Comparison of ENCODE assay signal across 18 cellular contexts in the genomic region with DNA sequence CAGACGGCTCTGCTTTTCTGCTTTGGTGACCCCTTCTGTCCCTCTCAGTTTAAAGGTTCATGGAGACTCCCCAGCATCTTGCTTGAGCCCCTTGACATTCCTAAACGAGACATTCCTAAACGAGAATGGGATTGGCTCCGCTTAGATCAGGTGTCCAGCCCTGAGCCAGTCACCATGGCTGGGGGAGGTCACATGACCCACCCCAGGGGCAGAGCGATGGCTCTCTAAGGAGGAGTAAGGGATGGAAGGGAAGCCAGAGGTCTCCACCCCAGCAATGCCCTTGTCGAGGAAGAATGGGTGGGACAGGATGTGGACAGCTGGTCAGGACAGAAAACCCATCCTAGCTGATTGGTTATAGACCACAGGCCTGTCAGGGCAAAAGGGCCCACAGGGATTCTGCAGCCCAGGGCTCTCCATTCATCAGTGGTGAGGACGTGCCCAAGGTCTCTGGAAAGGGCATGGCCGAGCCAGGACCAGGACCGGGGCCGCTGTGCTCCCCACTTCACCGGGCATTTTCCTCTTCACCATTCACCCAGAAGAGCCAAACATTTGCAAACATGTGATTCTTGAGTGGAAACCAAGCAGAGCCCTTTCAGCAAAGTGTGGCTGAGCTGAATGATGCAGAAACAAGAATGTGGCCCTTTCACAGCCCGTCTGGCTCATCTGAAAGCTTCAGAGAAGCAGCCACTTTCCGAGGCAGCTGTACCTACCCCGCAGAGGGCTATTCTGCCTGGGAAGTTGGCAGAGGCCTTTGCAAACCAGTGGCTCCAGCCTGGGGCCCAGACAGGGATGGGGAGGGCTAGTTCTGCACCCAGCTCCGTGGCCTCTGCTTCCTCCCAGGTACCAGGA. TPM values are rescaled to one million over a fixed set of nuclear protein-coding genes. Genes with fewer than 3 reads are reported as not detected.
"Had no signal": no experiment of that assay in that cellular context is flagged by ENCODE, and none has a peak within 500 bp of the region (broad histone marks: within the 10 kb centered on the region; RNA-seq: fewer than 3 reads in every experiment).

No MANE protein-coding gene starts in this region.

- DNase-seq: activated CD4-positive, alpha-beta T cell treated with anti-CD3 and anti-CD28 coated beads for 1 hour; activated CD4-positive, alpha-beta T cell treated with anti-CD3 and anti-CD28 coated beads, Interleukin-2, amount 50 U/mL, for 4 hours; dermis blood vessel endothelial cell; effector memory CD8-positive, alpha-beta T cell; foreskin fibroblast; mesenchymal stem cell; naive thymus-derived CD8-positive, alpha-beta T cell; stimulated activated CD4-positive, alpha-beta T cell treated with anti-CD3 and anti-CD28 coated beads, Interleukin-15, amount 100 ng/mL, for 24 hours; stimulated activated CD4-positive, alpha-beta T cell treated with anti-CD3 and anti-CD28 coated beads, Interleukin-2, amount 100 ng/mL, for 48 hours; stimulated activated naive CD8-positive, alpha-beta T cell treated with anti-CD3 and anti-CD28 coated beads, Interleukin-15, amount 100 ng/mL, for 72 hours; T-helper 17 cell; testis; upper lobe of left lung had no signal

- H3K27me3 ChIP-seq: right atrium auricular region, testis, upper lobe of left lung had no signal

- H3K4me3 Mint-ChIP-seq: activated naive CD8-positive, alpha-beta T cell; effector memory CD8-positive, alpha-beta T cell; naive thymus-derived CD8-positive, alpha-beta T cell; stimulated activated naive CD8-positive, alpha-beta T cell treated with anti-CD3 and anti-CD28 coated beads, Interleukin-15, amount 100 ng/mL, for 72 hours; T-helper 17 cell had no signal

- H3K4me3 ChIP-seq: right atrium auricular region, skin epidermis, testis, upper lobe of left lung had no signal

- H3K36me3 Mint-ChIP-seq: activated naive CD8-positive, alpha-beta T cell; naive thymus-derived CD8-positive, alpha-beta T cell had no signal

- H3K9me3 Mint-ChIP-seq: effector memory CD8-positive, alpha-beta T cell; naive thymus-derived CD8-positive, alpha-beta T cell; stimulated activated naive CD8-positive, alpha-beta T cell treated with anti-CD3 and anti-CD28 coated beads, Interleukin-15, amount 100 ng/mL, for 72 hours had no signal

- H3K9me3 ChIP-seq: right atrium auricular region, testis, upper lobe of left lung had no signal

- H3K27ac ChIP-seq: right atrium auricular region, skin epidermis, testis, upper lobe of left lung, VCaP had no signal

- H3K36me3 ChIP-seq: right atrium auricular region, upper lobe of left lung had no signal

- H3K4me1 ChIP-seq: right atrium auricular region, testis, upper lobe of left lung had no signal

- H3K4me1 Mint-ChIP-seq: naive thymus-derived CD8-positive, alpha-beta T cell; stimulated activated naive CD8-positive, alpha-beta T cell treated with anti-CD3 and anti-CD28 coated beads, Interleukin-15, amount 100 ng/mL, for 72 hours had no signal

- H3K27ac Mint-ChIP-seq: activated naive CD8-positive, alpha-beta T cell; effector memory CD8-positive, alpha-beta T cell; naive thymus-derived CD8-positive, alpha-beta T cell; progenitor cell of endocrine pancreas; stimulated activated naive CD8-positive, alpha-beta T cell treated with anti-CD3 and anti-CD28 coated beads, Interleukin-15, amount 100 ng/mL, for 72 hours; T-helper 17 cell had no signal

- ATAC-seq: effector memory CD8-positive, alpha-beta T cell; naive thymus-derived CD8-positive, alpha-beta T cell; stimulated activated naive CD8-positive, alpha-beta T cell treated with anti-CD3 and anti-CD28 coated beads, Interleukin-15, amount 100 ng/mL, for 72 hours; T-helper 17 cell had no signal

- H3K27me3 Mint-ChIP-seq: activated naive CD8-positive, alpha-beta T cell; effector memory CD8-positive, alpha-beta T cell; naive thymus-derived CD8-positive, alpha-beta T cell; stimulated activated naive CD8-positive, alpha-beta T cell treated with anti-CD3 and anti-CD28 coated beads, Interleukin-15, amount 100 ng/mL, for 72 hours had no signal

RNA-seq across cellular contexts. Expression of gene AIF1L, which starts 19.8 kb away (rescaled TPM):
- total RNA-seq: naive thymus-derived CD8-positive, alpha-beta T cell had no signal
- polyA plus RNA-seq: naive thymus-derived CD8-positive, alpha-beta T cell had no signal
